8 cellular contexts compared by ENCODE assay signal in the genomic region with DNA sequence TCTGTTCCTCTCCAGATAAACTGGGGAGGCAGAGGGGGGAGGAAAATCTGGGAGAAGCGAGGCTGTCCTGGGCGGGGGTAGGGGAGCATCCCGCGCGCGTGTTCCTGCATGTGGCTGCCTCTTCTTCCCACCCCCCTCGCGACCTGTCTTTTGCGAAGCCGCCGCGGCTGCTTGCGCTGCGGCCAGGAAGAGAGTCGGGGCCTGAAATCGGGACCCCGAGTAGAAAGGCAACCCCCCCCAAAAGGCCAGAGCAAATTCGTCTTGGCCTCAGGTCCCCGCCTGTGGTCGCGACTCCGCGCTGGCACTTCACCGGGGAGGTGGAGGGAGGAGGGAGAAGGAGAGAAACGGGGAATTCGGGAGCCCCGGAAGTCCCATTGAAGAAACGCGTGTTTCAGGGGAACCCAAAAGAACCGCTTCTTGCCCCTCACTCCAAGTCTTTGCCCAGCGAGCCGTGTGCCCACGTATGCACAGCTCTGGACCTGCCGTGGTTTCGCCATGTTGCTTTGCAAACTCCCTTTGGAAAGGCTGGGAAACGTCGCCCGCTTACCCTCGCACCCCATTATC. TPM values are rescaled to one million over a fixed set of nuclear protein-coding genes. Genes with fewer than 3 reads are reported as not detected.
DNase-seq lines count a peak whose midpoint lies in the region; ATAC-seq and TF ChIP-seq lines count a peak whose summit lies in the region.

No MANE protein-coding gene starts in this region.

- H3K4ac ChIP-seq in IMR-90 (ENCODE audit: low read depth, low read length) = no peak overlapping the region

- no peak overlapping the region for H3K56ac ChIP-seq in IMR-90 (ENCODE audit: extremely low read depth, insufficient read depth, low read length)

- no peak overlapping the region for H2AK5ac ChIP-seq in IMR-90 (ENCODE audit: low read depth, low read length)

- H3K4me2 ChIP-seq in IMR-90 (ENCODE audit: low read depth, low read length) = peak overlapping the region; percentile 80

- TF ChIP-seq POLR2A in IMR-90 (IDR thresholded peaks at IDR 0.05; ENCODE audit: low read depth, low read length) = no peak

- intact Hi-C loops in IMR-90 (cut with micrococcal nuclease) = no loop called here

- H3K27ac ChIP-seq in IMR-90 (ENCODE audit: insufficient read depth, low read length) (peak overlapping the region; percentile 21; the same call in 1 of the 2 replicates), substantia nigra (ENCODE audit: low read depth, low read length, poor library complexity, severe bottlenecking) (peak overlapping the region; percentile 2)

- H3K14ac ChIP-seq in IMR-90 (replicated peaks; ENCODE audit: low read depth, low read length) = 0 out of 2 replicates have a peak overlapping the region, but pooled peaks have one; percentile 54

- DNase-seq in ACHN = peak; percentile 51
- no peak for DNase-seq in IMR-90
- DNase-seq in astrocyte of the spinal cord (ENCODE audit: low read depth, low spot score) = no peak
- peak; percentile 67 for DNase-seq in left kidney (ENCODE audit: low read depth, low spot score)
- no peak for DNase-seq in substantia nigra (lab: John Stamatoyannopoulos, UW)
- DNase-seq in islet precursor cell = no peak
- no peak for DNase-seq in cortex of kidney (lab: John Stamatoyannopoulos, UW)

- no peak overlapping the region; the same call in 1 of the 2 replicates for H2BK120ac ChIP-seq in IMR-90 (ENCODE audit: low read depth, low read length)

- H3K9ac ChIP-seq in IMR-90 (ENCODE audit: low read depth, low read length) = peak overlapping the region; percentile 81

- BruUV-seq in IMR-90 (replicated peaks; lab: Mats Ljungman, UMichigan) = no TSS peak

- WGBS in IMR-90 (ENCODE audit: extremely low coverage in 2 of 2, insufficient read length in 1 of 2), 2 experiments = 0% methylated on average over 6 of the region's 39 CpGs; no CpG with 5 or more reads in 1 of the 2 experiments

- no peak overlapping the region; the same call in 1 of the 2 replicates for H4K5ac ChIP-seq in IMR-90 (ENCODE audit: low read depth, low read length)

- dilution Hi-C loops in IMR-90 (cut with HindIII; ENCODE audit: low sequenced_read_pairs, unreplicated experiment) = no loop called here

- TF ChIP-seq RAD21 in IMR-90 (IDR thresholded peaks at IDR 0.05; ENCODE audit: low read length) = no peak

- CTCF ChIA-PET in IMR-90 (lab: Yijun Ruan, JAX) = interaction anchor here (3.1 kb wide), 1 partner anchor 168 kb away, joined by 37 read pairs; no protein-coding TSS in a partner anchor

- peak overlapping the region; percentile 64 for H2AFZ ChIP-seq in IMR-90 (replicated peaks; ENCODE audit: low read length, poor library complexity)

- peaks cover 3% of the 10 kb centered on the region; the same call in 1 of the 2 replicates for H3K4me1 ChIP-seq in IMR-90 (ENCODE audit: control insufficient read depth, insufficient read depth, low read length)

- peaks cover 4% of the 10 kb centered on the region for H3K9me3 ChIP-seq in IMR-90 (ENCODE audit: control insufficient read depth, insufficient read depth, low read length)

- in situ Hi-C loops in ACHN (cut with HindIII; ENCODE audit: low pct_ligation_motif_present, low pct_unique_long_range_greater_than_20kb, low sequenced_read_pairs) (no loop called here), IMR-90 (cut with MboI; ENCODE audit: low sequenced_read_pairs) (no loop called here), astrocyte of the spinal cord (cut with HindIII; ENCODE audit: low sequenced_read_pairs) (no loop called here)

- H3K18ac ChIP-seq in IMR-90 (ENCODE audit: low read depth, low read length) = peak overlapping the region; percentile 2; the same call in 1 of the 2 replicates

- H3K36me3 ChIP-seq in IMR-90 (ENCODE audit: control insufficient read depth, insufficient read depth, low read length) = no peaks in the 10 kb centered on the region; the same call in 1 of the 2 replicates

- no peaks in the 10 kb centered on the region for H3K79me1 ChIP-seq in IMR-90 (ENCODE audit: low read depth in 1 of 2, low read length in 2 of 2)

- H4K8ac ChIP-seq in IMR-90 (ENCODE audit: low read depth in 2 of 2, low read length in 2 of 2) = no peak overlapping the region

- H2BK5ac ChIP-seq in IMR-90 (ENCODE audit: low read depth, low read length, poor library complexity, severe bottlenecking) = no peak overlapping the region

- POLR2A ChIA-PET in IMR-90 (lab: Charles Lee; ENCODE audit: unreplicated experiment) = no interaction called here

- no peaks in the 10 kb centered on the region for H3K9me1 ChIP-seq in IMR-90 (ENCODE audit: insufficient read depth, low read length)

- no peak overlapping the region for H2BK20ac ChIP-seq in IMR-90 (ENCODE audit: low read depth, low read length)

- H3K4me3 ChIP-seq in IMR-90 (ENCODE audit: insufficient read depth, low read depth, low read length) (peak overlapping the region; percentile 56), astrocyte of the spinal cord (ENCODE audit: low read depth, low read length) (peak overlapping the region; percentile 47)

- ATAC-seq in IMR-90 (ENCODE audit: low read depth) (no peak), GM18870 (IDR thresholded peaks at IDR 0.05; ENCODE audit: unreplicated experiment) (no peak)

- no peak for TF ChIP-seq CTCF in IMR-90 (conservative IDR thresholded peaks at IDR 0.05; ENCODE audit: low read depth, low read length)
- TF ChIP-seq CTCF in astrocyte of the spinal cord (IDR thresholded peaks at IDR 0.05; ENCODE audit: low read depth, low read length) = no peak

- H2AK9ac ChIP-seq in IMR-90 (replicated peaks; ENCODE audit: low read depth, low read length, poor library complexity) = no peak overlapping the region

- peaks cover 68% of the 10 kb centered on the region for H3K27me3 ChIP-seq in IMR-90 (ENCODE audit: control insufficient read depth, insufficient read depth, low read length)

- H4K20me1 ChIP-seq in IMR-90 (ENCODE audit: insufficient read depth, low read length) = no peaks in the 10 kb centered on the region

- H3K23ac ChIP-seq in IMR-90 (ENCODE audit: low read depth, low read length) = no peak overlapping the region

- H4K91ac ChIP-seq in IMR-90 (ENCODE audit: insufficient read depth, low read depth, low read length) = no peak overlapping the region

- H2BK15ac ChIP-seq in IMR-90 (ENCODE audit: low read depth, low read length) = no peak overlapping the region

TF ChIP-seq in IMR-90, 13 proteins besides CTCF, POLR2A, EP300 and RAD21:
- TF ChIP-seq MXI1 (IDR thresholded peaks at IDR 0.05; ENCODE audit: borderline replicate concordance, low read depth, low read length) (no peak), RCOR1 (IDR thresholded peaks at IDR 0.05; ENCODE audit: insufficient replicate concordance, low read length) (no peak), CEBPB (IDR thresholded peaks at IDR 0.05; ENCODE audit: low read depth, low read length) (no peak), SMC3 (IDR thresholded peaks at IDR 0.05; ENCODE audit: low read depth, low read length) (no peak), USF2 (IDR thresholded peaks at IDR 0.05; ENCODE audit: low read depth, low read length) (no peak), BHLHE40 (IDR thresholded peaks at IDR 0.05; ENCODE audit: low read depth, low read length) (no peak), FOS (IDR thresholded peaks at IDR 0.05; ENCODE audit: low read depth, low read length) (no peak), NFE2L2 (IDR thresholded peaks at IDR 0.05; ENCODE audit: low read depth, low read length) (no peak), CHD1 (IDR thresholded peaks at IDR 0.05; ENCODE audit: low read depth, low read length) (no peak), MAFK (IDR thresholded peaks at IDR 0.05; ENCODE audit: low read depth, low read length) (no peak), RFX5 (IDR thresholded peaks at IDR 0.05; ENCODE audit: low read depth, low read length) (no peak), MAZ (IDR thresholded peaks at IDR 0.05; ENCODE audit: borderline replicate concordance, low read depth, low read length) (no peak)
- TF ChIP-seq, protein P1, sequence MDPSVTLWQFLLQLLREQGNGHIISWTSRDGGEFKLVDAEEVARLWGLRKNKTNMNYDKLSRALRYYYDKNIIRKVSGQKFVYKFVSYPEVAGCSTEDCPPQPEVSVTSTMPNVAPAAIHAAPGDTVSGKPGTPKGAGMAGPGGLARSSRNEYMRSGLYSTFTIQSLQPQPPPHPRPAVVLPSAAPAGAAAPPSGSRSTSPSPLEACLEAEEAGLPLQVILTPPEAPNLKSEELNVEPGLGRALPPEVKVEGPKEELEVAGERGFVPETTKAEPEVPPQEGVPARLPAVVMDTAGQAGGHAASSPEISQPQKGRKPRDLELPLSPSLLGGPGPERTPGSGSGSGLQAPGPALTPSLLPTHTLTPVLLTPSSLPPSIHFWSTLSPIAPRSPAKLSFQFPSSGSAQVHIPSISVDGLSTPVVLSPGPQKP (IDR thresholded peaks at IDR 0.05; ENCODE audit: borderline replicate concordance, low read depth, low read length) = no peak

RNA-seq across cellular contexts. Expression of gene CCND2, which starts 0.9 kb away (rescaled TPM):
- 2.3 and 2.8 TPM in 2 replicates for total RNA-seq in IMR-90 (2012; rRNA removed)
- 0.73 and 1.1 TPM in 2 replicates for polyA plus RNA-seq in IMR-90 (2012; rRNA removed)
- 0.54 and 0.88 TPM in 2 replicates for polyA plus RNA-seq in IMR-90 (2012; cell fraction: cytosol; rRNA removed)
- 0.37 and 0.96 TPM in 2 replicates for polyA plus RNA-seq in IMR-90 (2012; cell fraction: nucleus; rRNA removed; ENCODE audit: low replicate concordance)

RNA-seq across cellular contexts. Expression of gene TIGAR, which starts 46.5 kb away (rescaled TPM):
- total RNA-seq in IMR-90 (2012; rRNA removed) = 7.3 and 13.9 TPM in 2 replicates
- 9.2 and 13.7 TPM in 2 replicates for polyA plus RNA-seq in IMR-90 (2012; rRNA removed)
- 1.3 and 2.7 TPM in 2 replicates for polyA plus RNA-seq in IMR-90 (2012; cell fraction: cytosol; rRNA removed)
- 0.30 and 5.4 TPM in 2 replicates for polyA plus RNA-seq in IMR-90 (2012; cell fraction: nucleus; rRNA removed; ENCODE audit: low replicate concordance)

Comparison
In these comparisons a context has a peak if more than half of its experiments do, and no peak if none do; other contexts are left out.
1. DNase-seq: peak in ACHN (single experiment) and left kidney (single experiment); none in IMR-90 (single experiment), astrocyte of the spinal cord (single experiment), substantia nigra (0 of 49), islet precursor cell (single experiment) and cortex of kidney (single experiment).